In genomic region chr18:26551217-26551708, GRCh38 we compare ENCODE assay signal across 14 cellular contexts. TPM values are rescaled to one million over a fixed set of nuclear protein-coding genes. Genes with fewer than 3 reads are reported as not detected.
A peak's percentile ranks its signal among the peaks of the same experiment; 100 is the strongest.
DNase-seq lines count a peak whose midpoint lies in the region; ATAC-seq and TF ChIP-seq lines count a peak whose summit lies in the region.
"Had no signal": no experiment of that assay in that cellular context is flagged by ENCODE, and none has a peak within 500 bp of the region (broad histone marks: within the 10 kb centered on the region; RNA-seq: fewer than 3 reads in every experiment).

No MANE protein-coding gene starts in this region.

- peaks cover 0 to 6% (median 0%) of the 10 kb centered on the region in 11 experiments; a peak in 1 of 22 replicates for H3K36me3 ChIP-seq in BLaER1 treated with 17β-estradiol and CSF1 and Interleukin-3, amounts not matched to agents 10 nM and 100 nM
- H3K36me3 ChIP-seq in esophagus squamous epithelium, result no peaks in the 10 kb centered on the region

- no peak for TF ChIP-seq POLR2A in esophagus squamous epithelium (IDR thresholded peaks at IDR 0.05)

- H3K27ac Mint-ChIP-seq in osteocyte (ENCODE audit: unreplicated experiment), result no peak overlapping the region
- H3K27ac Mint-ChIP-seq: activated T-cell treated with anti-CD3 and anti-CD28 coated beads, Interleukin-2, amount 50 U/mL, for 24 hours; dendritic cell treated with granulocyte-macrophage colony-stimulating factor and Interleukin-4, amounts not matched to agents 40 ng/mL and 50 ng/mL, for 4 days had no signal

- TF ChIP-seq CTCF in esophagus squamous epithelium (IDR thresholded peaks at IDR 0.05), result no peak
- TF ChIP-seq CTCF in osteocyte (IDR thresholded peaks at IDR 0.05), result no peak

- H3K36me3 Mint-ChIP-seq in osteocyte (ENCODE audit: unreplicated experiment), result peaks cover 3% of the 10 kb centered on the region

- no peak overlapping the region for H3K27ac ChIP-seq in BLaER1 treated with 17β-estradiol and CSF1 and Interleukin-3, amounts not matched to agents 10 nM and 100 nM
- H3K27ac ChIP-seq in esophagus squamous epithelium, result peak overlapping the region; percentile 87 to 97 (median 95)
- H3K27ac ChIP-seq: C4-2B, PC-9 had no signal

- DNase-seq in NCI-H69 (lab: John Stamatoyannopoulos, UW) (peak; percentile 53), esophagus squamous epithelium (lab: John Stamatoyannopoulos, UW) (no peak), osteocyte (ENCODE audit: extremely low spot score, unreplicated experiment) (no peak), hippocampal formation (lab: John Stamatoyannopoulos, UW) (no peak), superior temporal gyrus (ENCODE audit: extremely low spot score) (no peak), NCI-H345 treated with DMSO at 0.1 percent for 48 hours (lab: John Stamatoyannopoulos, UW; ENCODE audit: unreplicated experiment) (no peak)
- DNase-seq: activated T-cell treated with anti-CD3 and anti-CD28 coated beads, Interleukin-2, amount 50 U/mL, for 24 hours; NCI-H2107; PC-9; small intestine had no signal

- H3K27me3 Mint-ChIP-seq in osteocyte (ENCODE audit: unreplicated experiment), result peaks cover 33% of the 10 kb centered on the region

- no peak overlapping the region for H3K9ac ChIP-seq in BLaER1 treated with 17β-estradiol and CSF1 and Interleukin-3, amounts not matched to agents 10 nM and 100 nM

- no peaks in the 10 kb centered on the region for H3K9me3 Mint-ChIP-seq in osteocyte (ENCODE audit: unreplicated experiment)
- H3K9me3 Mint-ChIP-seq: activated T-cell treated with anti-CD3 and anti-CD28 coated beads, Interleukin-2, amount 50 U/mL, for 24 hours; dendritic cell treated with granulocyte-macrophage colony-stimulating factor and Interleukin-4, amounts not matched to agents 40 ng/mL and 50 ng/mL, for 4 days had no signal

- H3K9me3 ChIP-seq in BLaER1 treated with 17β-estradiol and CSF1 and Interleukin-3, amounts not matched to agents 10 nM and 100 nM (replicated peaks in 1 of 11), result no peaks in the 10 kb centered on the region; a peak in 1 of 22 replicates
- no peaks in the 10 kb centered on the region for H3K9me3 ChIP-seq in esophagus squamous epithelium

- H3K4me3 ChIP-seq in BLaER1 treated with 17β-estradiol and CSF1 and Interleukin-3, amounts not matched to agents 10 nM and 100 nM, result peak overlapping the region in 4 of 10 experiments; percentile 79 to 93 (median 88); a peak in 5 of 20 replicates
- peak overlapping the region; percentile 75 to 93 (median 82) for H3K4me3 ChIP-seq in esophagus squamous epithelium
- H3K4me3 ChIP-seq: PC-9 had no signal

- 12% methylated on average over 15 of the region's 15 CpGs for WGBS in esophagus squamous epithelium, 2 donors

- intact Hi-C loops in esophagus squamous epithelium (cut with DNase I), result no loop called here

- H4K20me1 ChIP-seq in BLaER1 treated with 17β-estradiol and CSF1 and Interleukin-3, amounts not matched to agents 10 nM and 100 nM, result peaks cover 0 to 39% (median 25%) of the 10 kb centered on the region in 11 experiments; a peak in 18 of 22 replicates

- H3K4me1 Mint-ChIP-seq in osteocyte (ENCODE audit: unreplicated experiment), result peaks cover 34% of the 10 kb centered on the region

- peaks cover 56 to 61% (median 58%) of the 10 kb centered on the region in 11 experiments for H3K27me3 ChIP-seq in BLaER1 treated with 17β-estradiol and CSF1 and Interleukin-3, amounts not matched to agents 10 nM and 100 nM
- peaks cover 0 to 47% (median 2%) of the 10 kb centered on the region in 4 donors for H3K27me3 ChIP-seq in esophagus squamous epithelium

- H3K4me1 ChIP-seq in BLaER1 treated with 17β-estradiol and CSF1 and Interleukin-3, amounts not matched to agents 10 nM and 100 nM, result peaks cover 30 to 36% (median 32%) of the 10 kb centered on the region in 10 experiments
- H3K4me1 ChIP-seq in esophagus squamous epithelium, result peaks cover 22 to 49% (median 27%) of the 10 kb centered on the region in 3 donors

- H3K4me2 ChIP-seq in BLaER1 treated with 17β-estradiol and CSF1 and Interleukin-3, amounts not matched to agents 10 nM and 100 nM, result peak overlapping the region; percentile 96 to 100 (median 100)

- no peak for ATAC-seq in GM21367 (IDR thresholded peaks at IDR 0.05; ENCODE audit: unreplicated experiment)

- H3K4me3 Mint-ChIP-seq in osteocyte (ENCODE audit: unreplicated experiment), result peak overlapping the region; percentile 27
- H3K4me3 Mint-ChIP-seq: dendritic cell treated with granulocyte-macrophage colony-stimulating factor and Interleukin-4, amounts not matched to agents 40 ng/mL and 50 ng/mL, for 4 days had no signal

RNA-seq across cellular contexts. Expression of gene KCTD1, which starts 2.9 kb away (rescaled TPM):
- total RNA-seq in esophagus squamous epithelium (10 to 100 TPM; 46.0 to 67.1 (median 56.6) TPM), osteocyte (25.7 and 28.9 TPM in 2 replicates)

Comparison
In these comparisons a context has a peak if more than half of its experiments do, and no peak if none do; other contexts are left out.
1. H3K27ac ChIP-seq: peak in esophagus squamous epithelium (4 of 4); none in BLaER1 treated with 17β-estradiol and CSF1 and Interleukin-3, amounts not matched to agents 10 nM and 100 nM (0 of 11).